8 cellular contexts compared by ENCODE assay signal in genomic region chr11:36377759-36378553, GRCh38.
A peak's percentile ranks its signal among the peaks of the same experiment; 100 is the strongest.
DNase-seq lines count a peak whose midpoint lies in the region; ATAC-seq and TF ChIP-seq lines count a peak whose summit lies in the region.

No MANE protein-coding gene starts in this region.

- ATAC-seq in activated CD4-positive, CD25-positive, alpha-beta regulatory T cell treated with anti-CD3 and anti-CD28 coated beads, Interleukin-2, amount 50 U/mL, for 24 hours = no peak

- H3K27ac ChIP-seq in HL-60 (replicated peaks) (no peak overlapping the region), muscle layer of duodenum (ENCODE audit: low read length) (peak overlapping the region; percentile 52)

- TF ChIP-seq CTCF in AG09309 (IDR thresholded peaks at IDR 0.05; ENCODE audit: control insufficient read depth, insufficient read depth, low read depth, low read length, missing control alignments) (no peak), HL-60 (IDR thresholded peaks at IDR 0.05; ENCODE audit: insufficient read depth, low read length) (no peak), cardiac fibroblast (IDR thresholded peaks at IDR 0.05; ENCODE audit: low read depth, low read length) (no peak)

- peaks cover 0 to 5% of the 10 kb centered on the region in 2 donors for H3K36me3 ChIP-seq in muscle layer of duodenum (ENCODE audit: control insufficient read depth in 1 of 2, insufficient read depth in 2 of 2, low read length in 2 of 2)

- no peaks in the 10 kb centered on the region for H3K9me3 ChIP-seq in muscle layer of duodenum (ENCODE audit: control insufficient read depth in 1 of 2, low read length in 2 of 2)

- H3K27me3 ChIP-seq in HL-60 (ENCODE audit: insufficient read depth, poor library complexity, severe bottlenecking) = peaks cover 38% of the 10 kb centered on the region
- no peaks in the 10 kb centered on the region for H3K27me3 ChIP-seq in muscle layer of duodenum (ENCODE audit: low read depth, low read length)

- peaks cover 7 to 30% of the 10 kb centered on the region in 2 donors for H3K4me1 ChIP-seq in muscle layer of duodenum (ENCODE audit: control insufficient read depth in 1 of 2, insufficient read depth in 2 of 2, low read length in 2 of 2)

- DNase-seq in AG09309 (ENCODE audit: low read depth) = no peak
- no peak for DNase-seq in HL-60 (ENCODE audit: low read depth in 1 of 2, low spot score in 1 of 2)
- no peak for DNase-seq in cardiac fibroblast (ENCODE audit: low read depth in 2 of 2)
- DNase-seq in SIG-M5 (lab: John Stamatoyannopoulos, UW) = no peak
- no peak for DNase-seq in stimulated activated CD4-positive, alpha-beta T cell treated with anti-CD3 and anti-CD28 coated beads, Interleukin-1b, Interleukin-23, amount 100 ng/mL, for 48 hours
- DNase-seq in NCI-H1105 treated with DMSO at 0.1 percent for 48 hours (lab: John Stamatoyannopoulos, UW) = no peak

- H3K4me3 ChIP-seq in AG09309 (ENCODE audit: control insufficient read depth, low read depth, low read length) = peak overlapping the region; percentile 93
- H3K4me3 ChIP-seq in HL-60 (replicated peaks; ENCODE audit: insufficient read depth, low read length) = peak overlapping the region; percentile 54
- H3K4me3 ChIP-seq in cardiac fibroblast (replicated peaks in 1 of 2; ENCODE audit: low read depth in 2 of 2, low read length in 2 of 2) = peak overlapping the region; percentile 88 to 91
- H3K4me3 ChIP-seq in muscle layer of duodenum (ENCODE audit: low read depth in 1 of 2, low read length in 2 of 2) = peak overlapping the region; percentile 72 to 83
